1 cellular context compared by ENCODE assay signal in genomic region chr11:44313701-44314489, GRCh38.
TF ChIP-seq lines count a peak whose summit lies in the region.

No MANE protein-coding gene starts in this region.

TF ChIP-seq in GM23338, 12 proteins besides CTCF, POLR2A, EP300 and RAD21 (continued from another document):
- TF ChIP-seq ZNF462 (CRISPR knock-in tag; IDR thresholded peaks at IDR 0.05): no peak
